In the genomic region with DNA sequence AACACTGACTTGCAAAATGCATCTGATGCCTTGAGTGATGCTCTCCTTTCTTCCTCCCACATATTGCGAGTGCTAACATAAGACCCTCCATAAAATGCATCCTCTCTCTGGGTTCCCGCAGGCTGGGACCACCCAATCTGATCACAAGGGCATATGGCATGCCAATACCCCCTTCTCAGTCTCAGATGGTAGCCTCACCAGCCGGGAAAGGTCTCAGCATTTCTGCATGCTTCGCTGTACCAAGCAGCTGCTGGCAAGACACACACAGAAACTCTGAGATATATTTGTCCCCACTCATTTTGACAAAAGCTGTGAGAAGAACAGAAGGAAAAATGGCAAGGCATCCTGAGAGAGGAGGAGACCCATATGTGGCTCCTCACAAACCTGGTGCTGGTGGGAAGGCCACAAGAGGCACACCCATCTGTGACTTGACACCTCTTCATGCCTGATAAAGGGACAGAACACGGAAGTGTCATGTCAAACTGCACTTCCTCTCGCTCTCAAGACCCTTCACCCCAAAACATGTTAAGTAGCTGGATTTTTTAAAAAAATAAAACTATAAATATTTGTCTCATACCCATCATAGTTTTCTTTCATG, we compare ENCODE assay signal across 17 cellular contexts.
"Had no signal": no experiment of that assay in that cellular context is flagged by ENCODE, and none has a peak within 500 bp of the region (broad histone marks: within the 10 kb centered on the region; RNA-seq: fewer than 3 reads in every experiment).

No MANE protein-coding gene starts in this region.

- H3K4me3 ChIP-seq: ascending aorta, esophagus squamous epithelium, lower lobe of right lung, skin epidermis, vagina had no signal

- ATAC-seq: activated CD4-positive, CD25-positive, alpha-beta regulatory T cell treated with anti-CD3 and anti-CD28 coated beads, Interleukin-2, amount 50 U/mL, for 24 hours; lower lobe of right lung had no signal

- H3K4me1 ChIP-seq: ascending aorta had no signal

- DNase-seq: activated CD4-positive, alpha-beta T cell treated with anti-CD3 and anti-CD28 coated beads, Interleukin-2, amount 50 U/mL, for 4 hours; activated naive CD4-positive, alpha-beta T cell treated with Interleukin-2 at 50 U/mL for 16 hours; activated T-cell treated with anti-CD3 and anti-CD28 coated beads for 4 hours; esophagus squamous epithelium; glutamatergic neuron; lower lobe of right lung; midbrain; stimulated activated CD4-positive, alpha-beta T cell treated with anti-CD3 and anti-CD28 coated beads, Interleukin-4, amount 100 ng/mL, for 24 hours; stimulated activated naive CD4-positive, alpha-beta T cell had no signal

- H3K36me3 ChIP-seq: ascending aorta, esophagus squamous epithelium, lower lobe of right lung, neutrophil, tibial nerve, vagina had no signal

- FAIRE-seq: bronchial epithelial cell, colon had no signal

- H3K27me3 ChIP-seq: ascending aorta, esophagus squamous epithelium, tibial nerve, vagina had no signal

- H3K9me3 ChIP-seq: ascending aorta, esophagus squamous epithelium, lower lobe of right lung, neutrophil, tibial nerve, vagina had no signal

- H3K27ac ChIP-seq: ascending aorta, esophagus squamous epithelium, lower lobe of right lung, neutrophil, skin epidermis, tibial nerve, vagina had no signal
